Comparison of ENCODE assay signal across 20 cellular contexts in the genomic region with DNA sequence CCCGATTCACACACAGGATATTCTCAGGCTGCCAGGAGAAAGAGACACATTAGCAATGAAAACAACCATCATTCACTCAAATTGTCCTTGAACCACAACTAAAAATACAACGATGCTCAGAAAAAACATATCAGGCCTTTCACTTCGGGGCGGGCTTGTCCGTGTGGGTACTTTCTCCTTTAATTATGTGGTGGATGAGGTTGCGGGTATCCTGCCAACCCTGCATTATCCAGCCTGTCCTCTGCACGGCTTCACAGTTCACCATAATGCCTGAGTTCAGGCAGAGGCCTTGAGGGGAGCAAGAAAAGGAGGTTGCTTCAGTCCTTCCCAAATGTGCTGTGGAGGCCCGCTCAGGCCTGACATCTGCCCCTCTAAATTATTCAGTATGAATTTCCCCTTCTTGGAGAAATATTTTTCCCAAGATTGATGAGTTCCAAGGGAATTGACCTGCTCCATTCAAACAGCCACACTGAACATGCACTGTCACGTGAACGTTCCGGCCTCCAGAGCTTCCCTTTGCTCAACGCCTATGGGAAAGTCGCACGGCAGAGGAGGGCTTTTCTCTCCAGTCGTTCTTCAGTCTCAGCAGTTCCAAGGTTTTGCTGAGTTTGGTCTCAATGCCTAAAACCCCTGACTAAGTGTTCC.
DNase-seq lines count a peak whose midpoint lies in the region; ATAC-seq and TF ChIP-seq lines count a peak whose summit lies in the region.
"Had no signal": no experiment of that assay in that cellular context is flagged by ENCODE, and none has a peak within 500 bp of the region (broad histone marks: within the 10 kb centered on the region; RNA-seq: fewer than 3 reads in every experiment).

No MANE protein-coding gene starts in this region.

- no peaks in the 10 kb centered on the region for H3K9me3 Mint-ChIP-seq in activated naive CD4-positive, alpha-beta T cell treated with anti-CD3 and anti-CD28 coated beads, Interleukin-2, amount 50 U/mL, for 24 hours
- no peaks in the 10 kb centered on the region for H3K9me3 Mint-ChIP-seq in activated naive CD4-positive, alpha-beta T cell treated with anti-CD3 and anti-CD28 coated beads for 36 hours
- H3K9me3 Mint-ChIP-seq in nephron (peaks cover 6% of the 10 kb centered on the region), endothelial cell (ENCODE audit: unreplicated experiment) (no peaks in the 10 kb centered on the region)
- H3K9me3 Mint-ChIP-seq: IgD-negative memory B cell had no signal

- ATAC-seq in GM21367 (IDR thresholded peaks at IDR 0.05; ENCODE audit: unreplicated experiment): no peak

- CTCF ChIA-PET in activated naive CD4-positive, alpha-beta T cell treated with anti-CD3 and anti-CD28 coated beads for 36 hours (lab: Charles Lee): no interaction called here

- intact Hi-C loops in activated naive CD4-positive, alpha-beta T cell treated with anti-CD3 and anti-CD28 coated beads for 36 hours (cut with micrococcal nuclease): no loop called here

- peak overlapping the region; percentile 30 for H3K27ac Mint-ChIP-seq in activated naive CD4-positive, alpha-beta T cell treated with anti-CD3 and anti-CD28 coated beads, Interleukin-2, amount 50 U/mL, for 24 hours
- H3K27ac Mint-ChIP-seq in activated naive CD4-positive, alpha-beta T cell treated with anti-CD3 and anti-CD28 coated beads for 36 hours: no peak overlapping the region
- H3K27ac Mint-ChIP-seq in nephron (peak overlapping the region in 2 of 3 experiments; percentile 7 to 38), endothelial cell (ENCODE audit: unreplicated experiment) (no peak overlapping the region)
- H3K27ac Mint-ChIP-seq: IgD-negative memory B cell had no signal

- H3K36me3 Mint-ChIP-seq in activated naive CD4-positive, alpha-beta T cell treated with anti-CD3 and anti-CD28 coated beads, Interleukin-2, amount 50 U/mL, for 24 hours: peaks cover 1% of the 10 kb centered on the region
- no peaks in the 10 kb centered on the region for H3K36me3 Mint-ChIP-seq in activated naive CD4-positive, alpha-beta T cell treated with anti-CD3 and anti-CD28 coated beads for 36 hours (ENCODE audit: low read depth)
- peaks cover 14% of the 10 kb centered on the region for H3K36me3 Mint-ChIP-seq in nephron (ENCODE audit: low read depth)
- no peaks in the 10 kb centered on the region for H3K36me3 Mint-ChIP-seq in endothelial cell (ENCODE audit: low read depth, unreplicated experiment)

- H3K27me3 Mint-ChIP-seq in activated naive CD4-positive, alpha-beta T cell treated with anti-CD3 and anti-CD28 coated beads, Interleukin-2, amount 50 U/mL, for 24 hours: no peaks in the 10 kb centered on the region
- no peaks in the 10 kb centered on the region for H3K27me3 Mint-ChIP-seq in activated naive CD4-positive, alpha-beta T cell treated with anti-CD3 and anti-CD28 coated beads for 36 hours (ENCODE audit: low read depth)
- H3K27me3 Mint-ChIP-seq in nephron (ENCODE audit: low read depth) (no peaks in the 10 kb centered on the region), endothelial cell (ENCODE audit: unreplicated experiment) (no peaks in the 10 kb centered on the region)
- H3K27me3 Mint-ChIP-seq: IgD-negative memory B cell had no signal

- no peak overlapping the region for H3K4me3 Mint-ChIP-seq in activated naive CD4-positive, alpha-beta T cell treated with anti-CD3 and anti-CD28 coated beads, Interleukin-2, amount 50 U/mL, for 24 hours
- no peak overlapping the region for H3K4me3 Mint-ChIP-seq in activated naive CD4-positive, alpha-beta T cell treated with anti-CD3 and anti-CD28 coated beads for 36 hours
- H3K4me3 Mint-ChIP-seq in nephron (no peak overlapping the region), endothelial cell (ENCODE audit: unreplicated experiment) (no peak overlapping the region)
- H3K4me3 Mint-ChIP-seq: IgD-negative memory B cell had no signal

- TF ChIP-seq CTCF in nephron (IDR thresholded peaks at IDR 0.05; ENCODE audit: unreplicated experiment in 3 of 3): no peak
- no peak for TF ChIP-seq CTCF in endothelial cell (IDR thresholded peaks at IDR 0.05; ENCODE audit: unreplicated experiment)

- no peak for DNase-seq in activated naive CD4-positive, alpha-beta T cell treated with anti-CD3 and anti-CD28 coated beads for 36 hours
- peak; percentile 38 for DNase-seq in astrocyte of the hippocampus (ENCODE audit: low read depth, low spot score)
- no peak for DNase-seq in NCI-H1694 treated with DMSO at 0.1 percent for 48 hours (lab: John Stamatoyannopoulos, UW)
- DNase-seq in endothelial cell (ENCODE audit: low spot score): no peak
- DNase-seq in hippocampal formation (lab: John Stamatoyannopoulos, UW): no peak
- DNase-seq: 8988T, ACHN, GOT3, HCEC 1CT, NCI-H1105, NCI-H1436 treated with DMSO at 0.1 percent for 48 hours, NCI-H1930, NCI-H446 treated with DMSO at 0.1 percent for 48 hours, NCI-H526, NCI-H82, SHP77 treated with DMSO at 0.1 percent for 48 hours had no signal

- no peaks in the 10 kb centered on the region for H3K4me1 Mint-ChIP-seq in activated naive CD4-positive, alpha-beta T cell treated with anti-CD3 and anti-CD28 coated beads, Interleukin-2, amount 50 U/mL, for 24 hours
- H3K4me1 Mint-ChIP-seq in activated naive CD4-positive, alpha-beta T cell treated with anti-CD3 and anti-CD28 coated beads for 36 hours (ENCODE audit: low read depth): no peaks in the 10 kb centered on the region
- H3K4me1 Mint-ChIP-seq in nephron: peaks cover 18% of the 10 kb centered on the region
- no peaks in the 10 kb centered on the region for H3K4me1 Mint-ChIP-seq in endothelial cell (ENCODE audit: unreplicated experiment)
- H3K4me1 Mint-ChIP-seq: IgD-negative memory B cell had no signal

Comparison
In these comparisons a context has a peak if more than half of its experiments do, and no peak if none do; other contexts are left out.
1. H3K27ac Mint-ChIP-seq: peak in activated naive CD4-positive, alpha-beta T cell treated with anti-CD3 and anti-CD28 coated beads, Interleukin-2, amount 50 U/mL, for 24 hours (single experiment) and nephron (2 of 3); none in activated naive CD4-positive, alpha-beta T cell treated with anti-CD3 and anti-CD28 coated beads for 36 hours (single experiment) and endothelial cell (single experiment).